Comparison of ENCODE assay signal across 21 cellular contexts in the genomic region with DNA sequence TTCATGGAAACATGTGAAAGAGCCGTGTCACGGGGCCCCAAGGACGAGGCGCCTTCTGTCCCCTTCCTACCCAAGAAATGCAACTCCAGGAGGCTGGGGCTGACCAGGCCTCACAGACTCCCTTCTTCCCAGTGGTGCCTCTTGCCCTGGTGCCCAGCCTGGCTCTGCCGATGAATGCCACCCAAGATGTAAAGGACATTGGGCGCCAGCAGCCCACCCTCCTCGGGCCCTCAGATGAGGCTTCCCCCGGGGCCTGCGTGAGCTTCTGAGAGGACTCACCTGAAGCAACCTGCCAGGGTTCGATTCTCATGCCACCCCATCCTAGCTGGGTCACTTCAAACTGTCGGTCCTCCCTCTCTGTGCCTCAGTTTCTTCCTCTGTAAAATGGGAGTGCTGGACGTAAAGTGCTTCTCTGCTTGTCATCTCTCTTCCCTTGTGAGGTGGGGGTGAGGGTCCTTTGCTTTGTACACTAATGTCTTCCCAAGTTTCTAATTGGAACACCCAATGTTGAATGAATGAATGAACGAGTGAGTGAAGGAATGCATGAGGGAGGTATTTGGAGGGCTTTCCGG. TPM values are rescaled to one million over a fixed set of nuclear protein-coding genes. Genes with fewer than 3 reads are reported as not detected.
DNase-seq lines count a peak whose midpoint lies in the region; ATAC-seq, FAIRE-seq and TF ChIP-seq lines count a peak whose summit lies in the region.
"Had no signal": no experiment of that assay in that cellular context is flagged by ENCODE, and none has a peak within 500 bp of the region (broad histone marks: within the 10 kb centered on the region; RNA-seq: fewer than 3 reads in every experiment).

No MANE protein-coding gene starts in this region.

- no peak overlapping the region for H2AFZ ChIP-seq in HepG2 (ENCODE audit: low read length)

- no peak for FAIRE-seq in HepG2 (lab: Jason Lieb, UNC)
- FAIRE-seq: GM19239, RCC 7860 had no signal

- H3K27ac ChIP-seq in left ventricle myocardium inferior (replicated peaks) (no peak overlapping the region), HepG2 (ENCODE audit: extremely low read length, insufficient read depth, low read length) (no peak overlapping the region), temporal lobe (ENCODE audit: low read depth, low read length) (peak overlapping the region; percentile 63)
- H3K27ac ChIP-seq: SJCRH30 had no signal

- no peak overlapping the region for H3K4me2 ChIP-seq in HepG2 (ENCODE audit: low read depth, low read length)

- peaks cover 57% of the 10 kb centered on the region for H3K4me1 ChIP-seq in left ventricle myocardium inferior
- peaks cover 82% of the 10 kb centered on the region for H3K4me1 ChIP-seq in HepG2 (ENCODE audit: insufficient read depth, low read length)

- no peak for TF ChIP-seq RAD21 in HepG2 (CRISPR knock-in tag; IDR thresholded peaks at IDR 0.05)

- no peak for TF ChIP-seq EP300 in HepG2 (IDR thresholded peaks at IDR 0.05; ENCODE audit: low read depth in 2 of 2, low read length in 2 of 2)
- TF ChIP-seq EP300 in HepG2 (CRISPR knock-in tag; IDR thresholded peaks at IDR 0.05; ENCODE audit: borderline replicate concordance), result no peak

- H3K27me3 Mint-ChIP-seq in endothelial cell (ENCODE audit: unreplicated experiment), result peaks cover 6% of the 10 kb centered on the region

- DNase-seq in Right ventricle myocardium superior (peak; percentile 26), left ventricle myocardium inferior (no peak), endothelial cell (ENCODE audit: low spot score) (no peak), HepG2 (ENCODE audit: low spot score) (no peak)
- DNase-seq in stimulated activated CD4-positive, alpha-beta T cell treated with anti-CD3 and anti-CD28 coated beads, Interleukin-1b, Interleukin-23, amount 100 ng/mL, for 48 hours, result no peak
- DNase-seq: 8988T; CD4-positive, CD25-positive, alpha-beta regulatory T cell; KBM-7; MV-4-11; NCI-H1105; NCI-H1436 treated with DMSO at 0.1 percent for 48 hours; NCI-H1930; NCI-H2107; NCI-H524 treated with DMSO at 0.1 percent for 48 hours; NCI-H774; SJCRH30 had no signal

- no peak overlapping the region for H3K4me3 ChIP-seq in left ventricle myocardium inferior
- H3K4me3 ChIP-seq in HepG2 (replicated peaks in 1 of 3; ENCODE audit: insufficient read depth in 1 of 3, low read depth in 2 of 3, low read length in 3 of 3), result no peak overlapping the region
- H3K4me3 ChIP-seq: SJCRH30 had no signal

- no TSS peak for BruUV-seq in HepG2 (replicated peaks; lab: Mats Ljungman, UMichigan)

- H3K27ac Mint-ChIP-seq in endothelial cell (ENCODE audit: unreplicated experiment), result no peak overlapping the region

- peak overlapping the region; percentile 58 for H3K4me3 Mint-ChIP-seq in endothelial cell (ENCODE audit: unreplicated experiment)
- H3K4me3 Mint-ChIP-seq: CD4-positive, CD25-positive, alpha-beta regulatory T cell had no signal

- H3K9me3 ChIP-seq in left ventricle myocardium inferior (replicated peaks) (no peaks in the 10 kb centered on the region), HepG2 (ENCODE audit: low read length) (no peaks in the 10 kb centered on the region)
- H3K9me3 ChIP-seq: SJCRH30 had no signal

- TF ChIP-seq POLR2A in HepG2 (IDR thresholded peaks at IDR 0.05; ENCODE audit: insufficient read depth in 1 of 2, low read depth in 2 of 2, low read length in 2 of 2), result no peak

- H3K79me2 ChIP-seq in HepG2 (ENCODE audit: insufficient read depth, low read length), result peaks cover 13% of the 10 kb centered on the region

- H3K27me3 ChIP-seq in left ventricle myocardium inferior (ENCODE audit: low read depth) (no peaks in the 10 kb centered on the region), HepG2 (ENCODE audit: control insufficient read depth in 1 of 2, insufficient read depth in 2 of 2, low read length in 2 of 2) (no peaks in the 10 kb centered on the region)
- H3K27me3 ChIP-seq: SJCRH30 had no signal

- no peak for TF ChIP-seq CTCF in left ventricle myocardium inferior (IDR thresholded peaks at IDR 0.05; ENCODE audit: borderline replicate concordance)
- no peak for TF ChIP-seq CTCF in endothelial cell (IDR thresholded peaks at IDR 0.05; ENCODE audit: unreplicated experiment)
- no peak for TF ChIP-seq CTCF in HepG2 (CRISPR knock-in tag; IDR thresholded peaks at IDR 0.05)

- H3K36me3 ChIP-seq in left ventricle myocardium inferior (no peaks in the 10 kb centered on the region), HepG2 (replicated peaks in 1 of 2; ENCODE audit: control insufficient read depth in 1 of 2, insufficient read depth in 2 of 2, low read length in 2 of 2) (no peaks in the 10 kb centered on the region)
- H3K36me3 ChIP-seq: SJCRH30 had no signal

- POLR2A ChIA-PET in HepG2 (lab: Yijun Ruan, JAX), result interaction anchor here (1.2 to 2.7 kb wide), 3 partner anchors 10 to 17 kb away, joined by 3 to 8 read pairs (median 4); no protein-coding TSS in a partner anchor

- no peaks in the 10 kb centered on the region for H4K20me1 ChIP-seq in HepG2 (ENCODE audit: insufficient read depth, low read length)

- CTCF ChIA-PET in HepG2 (lab: Yijun Ruan, JAX; ENCODE audit: low intra/inter-chr PET ratio, low total read pairs), result no interaction called here

- ATAC-seq in Right ventricle myocardium superior (ENCODE audit: poor library complexity) (no peak), HepG2 (no peak), HG02970 (IDR thresholded peaks at IDR 0.05; ENCODE audit: low FRiP score, unreplicated experiment) (no peak)
- no peak for ATAC-seq in activated CD4-positive, CD25-positive, alpha-beta regulatory T cell treated with anti-CD3 and anti-CD28 coated beads, Interleukin-2, amount 50 U/mL, for 24 hours

- intact Hi-C loops in Right ventricle myocardium superior (cut with DNase I) (no loop called here), left ventricle myocardium inferior (cut with micrococcal nuclease) (no loop called here), HepG2 (cut with micrococcal nuclease; ENCODE audit: unreplicated experiment) (no loop called here)

- in situ Hi-C loops in HepG2 (cut with HindIII; ENCODE audit: extremely low pct_ligation_motif_present, low pct_unique_long_range_greater_than_20kb), result no loop called here

- peaks cover 5% of the 10 kb centered on the region for H3K36me3 Mint-ChIP-seq in endothelial cell (ENCODE audit: low read depth, unreplicated experiment)
- H3K36me3 Mint-ChIP-seq: CD4-positive, CD25-positive, alpha-beta regulatory T cell had no signal

- H3K9me3 Mint-ChIP-seq in endothelial cell (ENCODE audit: unreplicated experiment), result no peaks in the 10 kb centered on the region
- H3K9me3 Mint-ChIP-seq: CD4-positive, CD25-positive, alpha-beta regulatory T cell had no signal

- WGBS in HepG2 (ENCODE audit: low lambda C conversion rate), result 96% methylated on average over 7 of the region's 14 CpGs

- no peak overlapping the region for H3K9ac ChIP-seq in HepG2 (ENCODE audit: insufficient read depth, low read depth, low read length)

- H3K4me1 Mint-ChIP-seq in endothelial cell (ENCODE audit: unreplicated experiment), result peaks cover 36% of the 10 kb centered on the region
- H3K4me1 Mint-ChIP-seq: CD4-positive, CD25-positive, alpha-beta regulatory T cell had no signal

TF ChIP-seq in HepG2, 621 proteins besides CTCF, POLR2A, EP300 and RAD21:
- TF ChIP-seq ZNF629 (CRISPR knock-in tag; conservative IDR thresholded peaks at IDR 0.05) (peak; percentile 62), ZNF670 (CRISPR knock-in tag; IDR thresholded peaks at IDR 0.05; ENCODE audit: borderline replicate concordance) (no peak), HOXA3 (CRISPR knock-in tag; IDR thresholded peaks at IDR 0.05) (no peak), HNRNPL (IDR thresholded peaks at IDR 0.05; ENCODE audit: low read depth, low read length) (peak; percentile 64; the same call in 1 of the 2 replicates)

RNA-seq across cellular contexts. Expression of gene FAM222A, which starts 10.8 kb away (rescaled TPM):
- 25.0 TPM for total RNA-seq in Right ventricle myocardium superior
- total RNA-seq in left ventricle myocardium inferior, result 20.0 TPM
- total RNA-seq in endothelial cell (ENCODE audit: unreplicated experiment), result 14.2 TPM
- total RNA-seq in HepG2 (2016; rRNA removed; fragmentation: Illumina TruSeq; extraction: Trizol), result 7.2 and 9.6 TPM in 2 replicates
- total RNA-seq in HepG2 (2016; cell fraction: cytosol; rRNA removed; fragmentation: Illumina TruSeq; extraction: Trizol; ENCODE audit: low read depth), result 1.9 and 2.5 TPM in 2 replicates
- total RNA-seq in HepG2 (2016; cell fraction: insoluble cytoplasmic fraction; rRNA removed; fragmentation: Illumina TruSeq; extraction: Trizol), result 5.6 and 8.3 TPM in 2 replicates
- total RNA-seq in HepG2 (2016; cell fraction: membrane; rRNA removed; fragmentation: Illumina TruSeq; extraction: Trizol), result 7.5 TPM in 2 replicates
- 7.0 and 7.5 TPM in 2 replicates for total RNA-seq in HepG2 (2016; cell fraction: nucleus; rRNA removed; fragmentation: Illumina TruSeq; extraction: Trizol)
- 2.7 and 3.7 TPM in 2 replicates for polyA plus RNA-seq in HepG2 (2011; rRNA removed)
- 2.0 and 3.0 TPM in 2 replicates for polyA plus RNA-seq in HepG2 (2011; cell fraction: cytosol; rRNA removed)
- polyA plus RNA-seq in HepG2 (2011; cell fraction: nucleus; rRNA removed), result 3.8 and 4.7 TPM in 2 replicates
- 2.5 and 2.9 TPM in 2 replicates for polyA plus RNA-seq in HepG2 (2012)
- 2.5 and 2.6 TPM in 2 replicates for polyA plus RNA-seq in HepG2 (2016; cell fraction: cytosol; fragmentation: Illumina TruSeq; extraction: Trizol; ENCODE audit: low read depth)
- 9.4 and 11.8 TPM in 2 replicates for polyA plus RNA-seq in HepG2 (2016; cell fraction: insoluble cytoplasmic fraction; fragmentation: Illumina TruSeq; extraction: Trizol; ENCODE audit: low read depth)
- polyA plus RNA-seq in HepG2 (2016; cell fraction: membrane; fragmentation: Illumina TruSeq; extraction: Trizol; ENCODE audit: low read depth), result 8.4 and 9.5 TPM in 2 replicates
- polyA plus RNA-seq in HepG2 (2016; cell fraction: nucleus; fragmentation: Illumina TruSeq; extraction: Trizol; ENCODE audit: insufficient read depth, low read depth), result 9.3 and 9.9 TPM in 2 replicates
- 2.9 and 8.9 TPM in 2 replicates for polyA minus RNA-seq in HepG2 (2011; rRNA and poly(A)+ RNA removed; ENCODE audit: low replicate concordance)
- polyA minus RNA-seq in HepG2 (2011; cell fraction: cytosol; rRNA and poly(A)+ RNA removed), result 3.6 and 4.0 TPM in 2 replicates
- polyA minus RNA-seq in HepG2 (2011; cell fraction: nucleus; rRNA and poly(A)+ RNA removed), result 7.9 and 8.2 TPM in 2 replicates
- 3.2 TPM for total RNA-seq in temporal lobe
